16 cellular contexts compared by ENCODE assay signal in the genomic region with DNA sequence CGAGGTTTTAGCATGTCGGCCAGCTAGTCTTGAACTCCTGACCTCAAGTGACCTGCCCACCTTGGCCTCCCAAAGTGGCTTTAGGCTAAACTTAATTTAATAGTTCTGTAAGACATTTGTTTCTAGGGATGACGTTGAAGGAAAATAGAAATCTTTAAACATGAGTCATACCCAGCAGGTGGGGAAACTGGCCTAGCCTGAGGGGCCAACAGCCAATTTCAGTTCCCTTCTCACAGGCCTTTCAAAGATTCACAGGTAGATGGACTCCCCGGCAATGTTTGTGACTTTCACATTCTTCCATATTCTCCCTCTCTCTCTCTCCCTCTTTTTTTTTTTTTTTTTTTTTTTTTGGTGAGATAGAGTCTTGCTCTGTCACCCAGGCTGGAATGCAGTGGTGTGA.
DNase-seq lines count a peak whose midpoint lies in the region; ATAC-seq, FAIRE-seq and TF ChIP-seq lines count a peak whose summit lies in the region.
"Had no signal": no experiment of that assay in that cellular context is flagged by ENCODE, and none has a peak within 500 bp of the region (broad histone marks: within the 10 kb centered on the region; RNA-seq: fewer than 3 reads in every experiment).

No MANE protein-coding gene starts in this region.

- no peak for TF ChIP-seq CTCF in MM.1S (IDR thresholded peaks at IDR 0.05; ENCODE audit: low read length)
- TF ChIP-seq CTCF in astrocyte of the spinal cord (IDR thresholded peaks at IDR 0.05; ENCODE audit: low read depth, low read length), result no peak

- FAIRE-seq in urothelium cell line (lab: Jason Lieb, UNC), result no peak
- FAIRE-seq: A204.1 had no signal

- no peak overlapping the region for H3K9ac ChIP-seq in MM.1S (ENCODE audit: low read length)

- H3K36me3 Mint-ChIP-seq in activated naive CD4-positive, alpha-beta T cell treated with anti-CD3 and anti-CD28 coated beads, Interleukin-2, amount 50 U/mL, for 24 hours, result peaks cover 2% of the 10 kb centered on the region

- H3K79me2 ChIP-seq in MM.1S (ENCODE audit: low read length), result no peaks in the 10 kb centered on the region

- no peaks in the 10 kb centered on the region for H3K36me3 ChIP-seq in MM.1S (replicated peaks; ENCODE audit: insufficient read depth, low read length)

- H3K27ac ChIP-seq in MM.1S (ENCODE audit: low read length), result no peak overlapping the region
- H3K27ac ChIP-seq: body of pancreas had no signal

- H3K27me3 ChIP-seq in MM.1S (replicated peaks; ENCODE audit: insufficient read depth, low read length), result no peaks in the 10 kb centered on the region
- H3K27me3 ChIP-seq: body of pancreas had no signal

- peaks cover 7% of the 10 kb centered on the region for H3K9me3 Mint-ChIP-seq in activated naive CD4-positive, alpha-beta T cell treated with anti-CD3 and anti-CD28 coated beads, Interleukin-2, amount 50 U/mL, for 24 hours

- no peak for DNase-seq in activated naive CD4-positive, alpha-beta T cell (lab: John Stamatoyannopoulos, UW)
- DNase-seq in MM.1S (no peak), astrocyte of the spinal cord (ENCODE audit: low read depth, low spot score) (peak; percentile 64), urothelium cell line (ENCODE audit: low spot score) (peak; percentile 30), ecto neural progenitor cell (ENCODE audit: low spot score) (no peak)
- DNase-seq: activated CD4-positive, alpha-beta memory T cell treated with anti-CD3 and anti-CD28 coated beads, Interleukin-2, amount 10 ng/mL, durations not matched to agents 7 days and 5 days; effector CD8-positive, alpha-beta T cell; foreskin melanocyte; midbrain; NCI-H1105 treated with DMSO at 0.1 percent for 48 hours had no signal

- H3K27ac Mint-ChIP-seq in activated naive CD4-positive, alpha-beta T cell treated with anti-CD3 and anti-CD28 coated beads, Interleukin-2, amount 50 U/mL, for 24 hours, result peak overlapping the region; percentile 55
- H3K27ac Mint-ChIP-seq: activated CD4-positive, alpha-beta memory T cell treated with anti-CD3 and anti-CD28 coated beads, Interleukin-2, amount 10 ng/mL, durations not matched to agents 7 days and 5 days; activated T-helper 2 cell treated with anti-CD3 and anti-CD28 coated beads, Interferon-gamma antibody, Interleukin-2, Interleukin-4, amounts not matched to agents 10 μg/mL and 5 μg/mL and 100 μg/mL, durations not matched to agents 14 hours and 24 hours and 36 hours had no signal

- H3K9me3 ChIP-seq in MM.1S (replicated peaks; ENCODE audit: insufficient read depth, low read length), result no peaks in the 10 kb centered on the region
- H3K9me3 ChIP-seq: body of pancreas had no signal

- H3F3A ChIP-seq in MM.1S (ENCODE audit: insufficient read depth, low read length), result no peaks in the 10 kb centered on the region

- H3K4me1 Mint-ChIP-seq in activated naive CD4-positive, alpha-beta T cell treated with anti-CD3 and anti-CD28 coated beads, Interleukin-2, amount 50 U/mL, for 24 hours, result peaks cover 4% of the 10 kb centered on the region

- H3K4me3 ChIP-seq in MM.1S (ENCODE audit: low read length), result no peak overlapping the region
- H3K4me3 ChIP-seq in astrocyte of the spinal cord (ENCODE audit: low read depth, low read length), result no peak overlapping the region
- H3K4me3 ChIP-seq: body of pancreas had no signal

- in situ Hi-C loops in astrocyte of the spinal cord (cut with HindIII; ENCODE audit: low sequenced_read_pairs), result no loop called here

- no peaks in the 10 kb centered on the region for H4K20me1 ChIP-seq in MM.1S (ENCODE audit: insufficient read depth, low read length)

- H3K4me1 ChIP-seq in MM.1S (ENCODE audit: low read length), result no peaks in the 10 kb centered on the region
- H3K4me1 ChIP-seq: body of pancreas had no signal

- H3K4me2 ChIP-seq in MM.1S (ENCODE audit: low read depth, low read length), result no peak overlapping the region

- 0 out of 2 replicates have a peak overlapping the region, but pooled peaks have one; percentile 27 for H2AFZ ChIP-seq in MM.1S (ENCODE audit: low read length)

- no peaks in the 10 kb centered on the region for H3K9me2 ChIP-seq in MM.1S (replicated peaks; ENCODE audit: insufficient read depth, low read length)

- ATAC-seq in activated CD4-positive, CD25-positive, alpha-beta regulatory T cell treated with anti-CD3 and anti-CD28 coated beads, Interleukin-2, amount 50 U/mL, for 24 hours, result no peak
- ATAC-seq in GM18868 (IDR thresholded peaks at IDR 0.05; ENCODE audit: unreplicated experiment), result no peak

- peaks cover 9% of the 10 kb centered on the region for H3K27me3 Mint-ChIP-seq in activated naive CD4-positive, alpha-beta T cell treated with anti-CD3 and anti-CD28 coated beads, Interleukin-2, amount 50 U/mL, for 24 hours

- no peak overlapping the region for H3K4me3 Mint-ChIP-seq in activated naive CD4-positive, alpha-beta T cell treated with anti-CD3 and anti-CD28 coated beads, Interleukin-2, amount 50 U/mL, for 24 hours
- H3K4me3 Mint-ChIP-seq: activated CD4-positive, alpha-beta memory T cell treated with anti-CD3 and anti-CD28 coated beads, Interleukin-2, amount 10 ng/mL, durations not matched to agents 7 days and 5 days had no signal

Comparison
In these comparisons a context has a peak if more than half of its experiments do, and no peak if none do; other contexts are left out.
1. DNase-seq: peak in astrocyte of the spinal cord (single experiment) and urothelium cell line (single experiment); none in activated naive CD4-positive, alpha-beta T cell (0 of 4), MM.1S (single experiment) and ecto neural progenitor cell (single experiment).